In the genomic region with DNA sequence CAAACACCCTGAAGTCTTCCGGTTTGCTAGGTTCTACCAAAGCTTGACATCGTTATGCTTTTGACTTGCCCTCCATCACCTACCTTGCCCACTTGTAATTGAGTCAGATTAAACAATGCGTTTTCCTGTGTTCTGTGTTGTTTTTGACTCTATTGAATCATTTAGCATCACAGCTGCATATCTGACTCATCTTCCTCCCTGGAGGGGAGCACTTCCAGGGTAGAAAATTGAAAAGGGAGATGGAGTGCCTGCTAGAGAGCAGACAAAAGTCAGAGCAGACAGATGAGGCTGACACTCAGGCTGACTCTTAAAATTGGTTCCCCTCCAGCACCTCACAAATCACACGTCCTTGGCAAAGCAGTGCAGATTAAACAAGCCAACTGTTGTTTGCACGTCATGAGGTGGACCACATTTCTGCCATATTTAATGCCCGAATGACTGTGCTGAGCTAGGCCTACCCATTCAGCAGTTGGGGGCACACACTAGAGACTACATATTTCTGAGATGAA, we compare ENCODE assay signal across 12 cellular contexts. TPM values are rescaled to one million over a fixed set of nuclear protein-coding genes. Genes with fewer than 3 reads are reported as not detected.
DNase-seq lines count a peak whose midpoint lies in the region; ATAC-seq and TF ChIP-seq lines count a peak whose summit lies in the region.
"Had no signal": no experiment of that assay in that cellular context is flagged by ENCODE, and none has a peak within 500 bp of the region (broad histone marks: within the 10 kb centered on the region; RNA-seq: fewer than 3 reads in every experiment).

No MANE protein-coding gene starts in this region.

- H3K4me1 Mint-ChIP-seq in stimulated activated naive B cell treated with anti-CD40 and anti-IgM and Interleukin-4, amounts not matched to agents 10 μg/mL and 1 μg/mL and 100 μg/mL, for 72 hours = no peaks in the 10 kb centered on the region

- intact Hi-C loops in gastrocnemius medialis (cut with DNase I; ENCODE audit: low total_unique reads) (no loop called here), spleen (cut with DNase I; ENCODE audit: low total_unique reads) (no loop called here)

- no peak overlapping the region for H3K27ac Mint-ChIP-seq in stimulated activated naive B cell treated with anti-CD40 and anti-IgM and Interleukin-4, amounts not matched to agents 10 μg/mL and 1 μg/mL and 100 μg/mL, for 72 hours
- H3K27ac Mint-ChIP-seq: T-helper 1 cell treated with Interleukin-12 subunit alpha and Interleukin-12 subunit beta and Interleukin-4 antibody, amounts not matched to agents 30 μg/mL and 1 μg/mL, for 36 hours had no signal

- no peaks in the 10 kb centered on the region for H3K9me3 ChIP-seq in RWPE2 (ENCODE audit: severe bottlenecking)
- H3K9me3 ChIP-seq in gastrocnemius medialis = no peaks in the 10 kb centered on the region
- no peaks in the 10 kb centered on the region for H3K9me3 ChIP-seq in spleen

- H3K4me3 Mint-ChIP-seq in stimulated activated naive B cell treated with anti-CD40 and anti-IgM and Interleukin-4, amounts not matched to agents 10 μg/mL and 1 μg/mL and 100 μg/mL, for 72 hours = no peak overlapping the region
- H3K4me3 Mint-ChIP-seq: T-helper 1 cell treated with Interleukin-12 subunit alpha and Interleukin-12 subunit beta and Interleukin-4 antibody, amounts not matched to agents 30 μg/mL and 1 μg/mL, for 36 hours had no signal

- H3K36me3 ChIP-seq in RWPE2 (ENCODE audit: low read depth) (0 out of 2 replicates have a peak, but pooled peaks cover 3% of the 10 kb centered on the region), gastrocnemius medialis (peaks cover 0 to 10% of the 10 kb centered on the region in 2 donors), spleen (peaks cover 0 to 15% (median 0%) of the 10 kb centered on the region in 6 donors)

- ATAC-seq in RWPE2 (ENCODE audit: low read depth) = peak; percentile 78
- peak; percentile 23 to 30 for ATAC-seq in gastrocnemius medialis
- ATAC-seq in stimulated activated naive B cell treated with anti-CD40 and anti-IgM and Interleukin-4, amounts not matched to agents 10 μg/mL and 1 μg/mL and 100 μg/mL, for 72 hours (replicated peaks) = no peak
- no peak for ATAC-seq in GM18519 (IDR thresholded peaks at IDR 0.05; ENCODE audit: low FRiP score, unreplicated experiment)
- ATAC-seq: left lobe of liver had no signal

- DNase-seq in GM04504 (ENCODE audit: low read depth) = peak; percentile 94
- no peak for DNase-seq in RWPE2 (ENCODE audit: low spot score)
- peak; percentile 96 for DNase-seq in fibroblast of the aortic adventitia (ENCODE audit: low read depth)
- peak in 1 of 2 donors; percentile 15 for DNase-seq in gastrocnemius medialis
- no peak for DNase-seq in GM13977 (ENCODE audit: low spot score)
- no peak for DNase-seq in stimulated activated naive B cell treated with anti-CD40 and anti-IgM and Interleukin-4, amounts not matched to agents 10 μg/mL and 1 μg/mL and 100 μg/mL, for 72 hours
- no peak for DNase-seq in spleen
- DNase-seq: NCI-H187, small intestine had no signal

- H3K36me3 Mint-ChIP-seq in stimulated activated naive B cell treated with anti-CD40 and anti-IgM and Interleukin-4, amounts not matched to agents 10 μg/mL and 1 μg/mL and 100 μg/mL, for 72 hours = peaks cover 6 to 9% of the 10 kb centered on the region in 2 donors

- no peaks in the 10 kb centered on the region for H3K9me3 Mint-ChIP-seq in stimulated activated naive B cell treated with anti-CD40 and anti-IgM and Interleukin-4, amounts not matched to agents 10 μg/mL and 1 μg/mL and 100 μg/mL, for 72 hours
- H3K9me3 Mint-ChIP-seq: T-helper 1 cell treated with Interleukin-12 subunit alpha and Interleukin-12 subunit beta and Interleukin-4 antibody, amounts not matched to agents 30 μg/mL and 1 μg/mL, for 36 hours had no signal

- TF ChIP-seq CTCF in RWPE2 (IDR thresholded peaks at IDR 0.05; ENCODE audit: poor library complexity, severe bottlenecking) (no peak), fibroblast of the aortic adventitia (IDR thresholded peaks at IDR 0.05; ENCODE audit: insufficient read depth, low read length) (no peak), gastrocnemius medialis (IDR thresholded peaks at IDR 0.05 in 4 of 5, conservative IDR thresholded peaks at IDR 0.05 in 1 of 5) (no peak), GM13977 (IDR thresholded peaks at IDR 0.05; ENCODE audit: extremely low read depth, insufficient read depth, missing control alignments) (no peak), spleen (IDR thresholded peaks at IDR 0.05 in 8 of 11, conservative IDR thresholded peaks at IDR 0.05 in 3 of 11) (no peak)

- H3K27ac ChIP-seq in RWPE2 (ENCODE audit: poor library complexity, severe bottlenecking) (peak overlapping the region; percentile 78), gastrocnemius medialis (no peak overlapping the region), spleen (no peak overlapping the region)

- in situ Hi-C loops in gastrocnemius medialis (cut with MboI; ENCODE audit: low sequenced_read_pairs in 4 of 4) = no loop called here
- in situ Hi-C loops in GM13977 (cut with MboI; ENCODE audit: low pct_unique_long_range_greater_than_20kb, low sequenced_read_pairs, unreplicated experiment) = no loop called here

- H3K27me3 Mint-ChIP-seq in stimulated activated naive B cell treated with anti-CD40 and anti-IgM and Interleukin-4, amounts not matched to agents 10 μg/mL and 1 μg/mL and 100 μg/mL, for 72 hours = no peaks in the 10 kb centered on the region

- TF ChIP-seq POLR2A in gastrocnemius medialis (IDR thresholded peaks at IDR 0.05) (no peak), spleen (IDR thresholded peaks at IDR 0.05) (no peak)

- no peak overlapping the region for H3K4me3 ChIP-seq in RWPE2 (ENCODE audit: severe bottlenecking)
- H3K4me3 ChIP-seq in fibroblast of the aortic adventitia (ENCODE audit: low read depth, low read length) = no peak overlapping the region
- H3K4me3 ChIP-seq in gastrocnemius medialis = no peak overlapping the region
- H3K4me3 ChIP-seq in spleen = no peak overlapping the region

- 65 to 82% (median 74%) methylated on average over 6 of the region's 6 CpGs for WGBS in spleen, 5 donors

- H3K4me1 ChIP-seq in RWPE2 (ENCODE audit: insufficient read depth, poor library complexity, severe bottlenecking) (peaks cover 35% of the 10 kb centered on the region), gastrocnemius medialis (peaks cover 3 to 10% of the 10 kb centered on the region in 2 donors), spleen (peaks cover 0 to 8% (median 0%) of the 10 kb centered on the region in 6 donors)

- H3K27me3 ChIP-seq in RWPE2 (ENCODE audit: insufficient read depth, poor library complexity, severe bottlenecking) (no peaks in the 10 kb centered on the region), gastrocnemius medialis (no peaks in the 10 kb centered on the region), spleen (replicated peaks in 1 of 7) (no peaks in the 10 kb centered on the region)

RNA-seq across cellular contexts. Expression of gene MPP4, which starts 2.2 kb away (rescaled TPM):
- total RNA-seq in fibroblast of the aortic adventitia (ENCODE audit: low replicate concordance) (0.33 and 4.0 TPM in 2 replicates), gastrocnemius medialis (under 1 TPM in 1 of 4 donors, not detected in 3; 0.33 TPM), spleen (1 to 10 TPM in 5 of 7 donors, under 1 TPM in 2; 0.39 to 4.3 (median 1.8) TPM)
- under 1 TPM; 0.13 to 0.26 (median 0.18) TPM for polyA plus RNA-seq in spleen
- total RNA-seq: left lobe of liver had no signal

RNA-seq across cellular contexts. Expression of gene TMEM237, which starts 52.9 kb away (rescaled TPM):
- total RNA-seq in fibroblast of the aortic adventitia (ENCODE audit: low replicate concordance) = 21.8 and 62.8 TPM in 2 replicates
- total RNA-seq in gastrocnemius medialis = 10 to 100 TPM; 12.4 to 19.0 (median 14.5) TPM
- 10 to 100 TPM in 1 of 7 donors, 1 to 10 TPM in 6; 5.3 to 12.7 (median 7.9) TPM for total RNA-seq in spleen
- polyA plus RNA-seq in spleen = 1 to 10 TPM; 3.0 to 3.7 (median 3.2) TPM

Comparison
In these comparisons a context has a peak if more than half of its experiments do, and no peak if none do; other contexts are left out.
1. DNase-seq: peak in GM04504 (single experiment) and fibroblast of the aortic adventitia (single experiment); none in RWPE2 (single experiment), GM13977 (single experiment), stimulated activated naive B cell treated with anti-CD40 and anti-IgM and Interleukin-4, amounts not matched to agents 10 μg/mL and 1 μg/mL and 100 μg/mL, for 72 hours (single experiment) and spleen (single experiment).
2. ATAC-seq: peak in RWPE2 (single experiment) and gastrocnemius medialis (2 of 2); none in stimulated activated naive B cell treated with anti-CD40 and anti-IgM and Interleukin-4, amounts not matched to agents 10 μg/mL and 1 μg/mL and 100 μg/mL, for 72 hours (0 of 2) and GM18519 (single experiment).